2 cellular contexts compared by ENCODE assay signal in the genomic region with DNA sequence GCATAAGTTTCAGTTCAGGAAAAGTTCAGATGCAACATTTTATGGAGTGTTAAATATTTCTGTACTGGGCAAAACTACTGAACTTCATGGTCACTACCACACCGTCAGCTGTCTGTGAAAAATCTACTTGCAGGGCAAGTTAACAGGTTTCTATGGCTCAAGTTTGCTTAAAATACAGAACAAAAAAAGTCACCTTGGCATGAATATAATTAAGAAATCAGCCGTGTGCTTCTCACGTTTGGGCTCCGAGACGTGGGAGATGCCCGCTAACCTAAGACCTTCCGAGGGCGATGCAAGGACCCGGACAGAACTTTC.
TF ChIP-seq lines count a peak whose summit lies in the region.

No MANE protein-coding gene starts in this region.

TF ChIP-seq in HCT116, 20 proteins besides CTCF, POLR2A, EP300 and RAD21:
- TF ChIP-seq EZH2phosphoT487 (IDR thresholded peaks at IDR 0.05; ENCODE audit: borderline replicate concordance) (no peak), SRF (IDR thresholded peaks at IDR 0.05; ENCODE audit: low read depth) (no peak)
- TF ChIP-seq, protein P1, sequence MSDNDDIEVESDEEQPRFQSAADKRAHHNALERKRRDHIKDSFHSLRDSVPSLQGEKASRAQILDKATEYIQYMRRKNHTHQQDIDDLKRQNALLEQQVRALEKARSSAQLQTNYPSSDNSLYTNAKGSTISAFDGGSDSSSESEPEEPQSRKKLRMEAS (IDR thresholded peaks at IDR 0.05) = no peak
TF ChIP-seq in HCT116: peak in this region for 0.

TF ChIP-seq in HepG2, 621 proteins besides CTCF, POLR2A, EP300 and RAD21:
- TF ChIP-seq, protein P2, sequence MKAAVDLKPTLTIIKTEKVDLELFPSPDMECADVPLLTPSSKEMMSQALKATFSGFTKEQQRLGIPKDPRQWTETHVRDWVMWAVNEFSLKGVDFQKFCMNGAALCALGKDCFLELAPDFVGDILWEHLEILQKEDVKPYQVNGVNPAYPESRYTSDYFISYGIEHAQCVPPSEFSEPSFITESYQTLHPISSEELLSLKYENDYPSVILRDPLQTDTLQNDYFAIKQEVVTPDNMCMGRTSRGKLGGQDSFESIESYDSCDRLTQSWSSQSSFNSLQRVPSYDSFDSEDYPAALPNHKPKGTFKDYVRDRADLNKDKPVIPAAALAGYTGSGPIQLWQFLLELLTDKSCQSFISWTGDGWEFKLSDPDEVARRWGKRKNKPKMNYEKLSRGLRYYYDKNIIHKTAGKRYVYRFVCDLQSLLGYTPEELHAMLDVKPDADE (CRISPR knock-in tag; IDR thresholded peaks at IDR 0.05) = 0 out of 2 replicates have a peak, but pooled peaks have one; percentile 30
- TF ChIP-seq KMT2B (CRISPR knock-in tag; IDR thresholded peaks at IDR 0.05) (no peak), ZNF816 (CRISPR knock-in tag; IDR thresholded peaks at IDR 0.05; ENCODE audit: borderline replicate concordance) (0 out of 2 replicates have a peak, but pooled peaks have one; percentile 20), ZNF777 (CRISPR knock-in tag; IDR thresholded peaks at IDR 0.05) (0 out of 2 replicates have a peak, but pooled peaks have one; percentile 1), GLI4 (CRISPR knock-in tag; IDR thresholded peaks at IDR 0.05; ENCODE audit: borderline replicate concordance) (no peak), HDAC1 (CRISPR knock-in tag; IDR thresholded peaks at IDR 0.05) (peak; percentile 39; the same call in 1 of the 2 replicates), GABPB1 (CRISPR knock-in tag; IDR thresholded peaks at IDR 0.05) (0 out of 2 replicates have a peak, but pooled peaks have one; percentile 9), ZBTB7B (CRISPR knock-in tag; IDR thresholded peaks at IDR 0.05) (0 out of 2 replicates have a peak, but pooled peaks have one; percentile 66), ZNF724P (CRISPR knock-in tag; IDR thresholded peaks at IDR 0.05; ENCODE audit: borderline replicate concordance) (no peak), KMT2A (CRISPR knock-in tag; IDR thresholded peaks at IDR 0.05) (peak; percentile 58; the same call in 1 of the 2 replicates), KAT8 (CRISPR knock-in tag; IDR thresholded peaks at IDR 0.05) (0 out of 2 replicates have a peak, but pooled peaks have one; percentile 18)
- TF ChIP-seq, protein P3, sequence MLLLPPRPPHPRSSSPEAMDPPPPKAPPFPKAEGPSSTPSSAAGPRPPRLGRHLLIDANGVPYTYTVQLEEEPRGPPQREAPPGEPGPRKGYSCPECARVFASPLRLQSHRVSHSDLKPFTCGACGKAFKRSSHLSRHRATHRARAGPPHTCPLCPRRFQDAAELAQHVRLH (CRISPR knock-in tag; IDR thresholded peaks at IDR 0.05; ENCODE audit: borderline replicate concordance, low read depth) = 0 out of 2 replicates have a peak, but pooled peaks have one; percentile 19
- TF ChIP-seq, protein P4, sequence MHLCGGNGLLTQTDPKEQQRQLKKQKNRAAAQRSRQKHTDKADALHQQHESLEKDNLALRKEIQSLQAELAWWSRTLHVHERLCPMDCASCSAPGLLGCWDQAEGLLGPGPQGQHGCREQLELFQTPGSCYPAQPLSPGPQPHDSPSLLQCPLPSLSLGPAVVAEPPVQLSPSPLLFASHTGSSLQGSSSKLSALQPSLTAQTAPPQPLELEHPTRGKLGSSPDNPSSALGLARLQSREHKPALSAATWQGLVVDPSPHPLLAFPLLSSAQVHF (CRISPR knock-in tag; IDR thresholded peaks at IDR 0.05) = no peak
- TF ChIP-seq, protein P5, sequence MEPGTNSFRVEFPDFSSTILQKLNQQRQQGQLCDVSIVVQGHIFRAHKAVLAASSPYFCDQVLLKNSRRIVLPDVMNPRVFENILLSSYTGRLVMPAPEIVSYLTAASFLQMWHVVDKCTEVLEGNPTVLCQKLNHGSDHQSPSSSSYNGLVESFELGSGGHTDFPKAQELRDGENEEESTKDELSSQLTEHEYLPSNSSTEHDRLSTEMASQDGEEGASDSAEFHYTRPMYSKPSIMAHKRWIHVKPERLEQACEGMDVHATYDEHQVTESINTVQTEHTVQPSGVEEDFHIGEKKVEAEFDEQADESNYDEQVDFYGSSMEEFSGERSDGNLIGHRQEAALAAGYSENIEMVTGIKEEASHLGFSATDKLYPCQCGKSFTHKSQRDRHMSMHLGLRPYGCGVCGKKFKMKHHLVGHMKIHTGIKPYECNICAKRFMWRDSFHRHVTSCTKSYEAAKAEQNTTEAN (CRISPR knock-in tag; conservative IDR thresholded peaks at IDR 0.05) = 0 out of 2 replicates have a peak, but pooled peaks have one; percentile 12
